In genomic region chr10:111234234-111234633, GRCh38 we compare ENCODE assay signal across 28 cellular contexts.
"Had no signal": no experiment of that assay in that cellular context is flagged by ENCODE, and none has a peak within 500 bp of the region (broad histone marks: within the 10 kb centered on the region; RNA-seq: fewer than 3 reads in every experiment).

No MANE protein-coding gene starts in this region.

- DNase-seq: colonic mucosa; cortex of kidney; dermis blood vessel endothelial cell; dorsolateral prefrontal cortex; effector CD4-positive, alpha-beta T cell; effector CD8-positive, alpha-beta T cell; effector memory CD4-positive, alpha-beta T cell; effector memory CD8-positive, alpha-beta T cell; endodermal cell; erythroblast; esophagus squamous epithelium; foreskin fibroblast; foreskin keratinocyte; foreskin melanocyte; gastrocnemius medialis; glutamatergic neuron; head of caudate nucleus; heart left ventricle; heart right ventricle had no signal

- FAIRE-seq: colon, endometrium, endothelial cell of umbilical vein, frontal cortex had no signal

- H3K36me3 ChIP-seq: colonic mucosa, esophagus muscularis mucosa, esophagus squamous epithelium, gastrocnemius medialis, gastroesophageal sphincter, heart left ventricle, heart right ventricle had no signal

- H3K27me3 ChIP-seq: colonic mucosa, esophagus muscularis mucosa, esophagus squamous epithelium, foreskin keratinocyte, gastrocnemius medialis, gastroesophageal sphincter had no signal

- ATAC-seq: effector memory CD8-positive, alpha-beta T cell; esophagus mucosa; foreskin keratinocyte; gastrocnemius medialis; gastroesophageal sphincter; heart left ventricle; heart right ventricle had no signal

- H3K27ac ChIP-seq: colonic mucosa, coronary artery, dorsolateral prefrontal cortex, epithelial cell of prostate, esophagus muscularis mucosa, esophagus squamous epithelium, foreskin keratinocyte, gastrocnemius medialis, gastroesophageal sphincter, heart left ventricle, heart right ventricle had no signal

- H3K4me1 ChIP-seq: colonic mucosa, esophagus muscularis mucosa, esophagus squamous epithelium, foreskin keratinocyte, gastrocnemius medialis, gastroesophageal sphincter, heart left ventricle, heart right ventricle had no signal

- H3K9me3 ChIP-seq: colonic mucosa, esophagus muscularis mucosa, esophagus squamous epithelium, gastrocnemius medialis, gastroesophageal sphincter had no signal

- H3K4me3 ChIP-seq: colonic mucosa, coronary artery, dorsolateral prefrontal cortex, esophagus muscularis mucosa, esophagus squamous epithelium, gastrocnemius medialis, gastroesophageal sphincter, heart left ventricle, heart right ventricle had no signal
